Comparison of ENCODE assay signal across 15 cellular contexts in the genomic region with DNA sequence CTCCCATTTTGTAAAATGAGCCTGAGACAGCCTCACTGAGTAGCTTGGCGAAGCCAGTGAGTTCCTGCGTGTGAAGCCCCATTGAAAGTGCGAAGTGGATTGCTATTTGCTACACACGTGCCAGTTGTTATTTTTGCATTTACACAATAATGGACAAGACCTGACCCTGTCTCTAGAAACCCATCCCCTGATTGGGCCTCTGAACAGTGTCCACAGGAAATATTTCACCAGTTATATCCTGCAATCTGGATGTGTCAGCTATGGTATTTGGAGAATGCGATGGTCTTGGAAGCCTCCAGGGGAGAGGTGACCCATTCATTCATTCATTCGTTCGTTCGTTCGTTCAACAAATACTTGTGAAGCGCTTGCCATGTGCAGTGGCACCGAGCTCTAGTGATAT. TPM values are rescaled to one million over a fixed set of nuclear protein-coding genes. Genes with fewer than 3 reads are reported as not detected.
A peak's percentile ranks its signal among the peaks of the same experiment; 100 is the strongest.
DNase-seq lines count a peak whose midpoint lies in the region; ATAC-seq and TF ChIP-seq lines count a peak whose summit lies in the region.
"Had no signal": no experiment of that assay in that cellular context is flagged by ENCODE, and none has a peak within 500 bp of the region (broad histone marks: within the 10 kb centered on the region; RNA-seq: fewer than 3 reads in every experiment).

No MANE protein-coding gene starts in this region.

- ATAC-seq in HCT116: no peak
- ATAC-seq: naive thymus-derived CD8-positive, alpha-beta T cell had no signal

- no peaks in the 10 kb centered on the region for H3K79me2 ChIP-seq in HCT116 (ENCODE audit: insufficient read depth, low read length)

- H3K4me3 ChIP-seq in HCT116 (replicated peaks in 1 of 2; ENCODE audit: low read depth in 1 of 2, low read length in 2 of 2): no peak overlapping the region
- H3K4me3 ChIP-seq in esophagus muscularis mucosa: no peak overlapping the region
- H3K4me3 ChIP-seq: thoracic aorta had no signal

- DNase-seq in ACHN: peak; percentile 91
- DNase-seq in HCT116 (ENCODE audit: low read depth, low spot score): no peak
- DNase-seq in astrocyte of the hippocampus (ENCODE audit: low read depth, low spot score): peak; percentile 79
- peak; percentile 87 for DNase-seq in iris pigment epithelial cell (ENCODE audit: low read depth)
- no peak for DNase-seq in occipital lobe (lab: John Stamatoyannopoulos, UW)
- DNase-seq in esophagus muscularis mucosa (ENCODE audit: extremely low spot score): no peak
- DNase-seq in KG1 (lab: John Stamatoyannopoulos, UW): no peak
- DNase-seq in central memory CD4-positive, alpha-beta T cell: no peak
- DNase-seq: activated CD8-positive, alpha-beta memory T cell treated with anti-CD3 and anti-CD28 coated beads, Interleukin-2, amount 50 U/mL, for 48 hours; activated naive CD4-positive, alpha-beta T cell treated with anti-CD3 and anti-CD28 coated beads, Interleukin-2, amount 10 ng/mL, durations not matched to agents 7 days and 5 days; MV-4-11; naive thymus-derived CD8-positive, alpha-beta T cell; NCI-H2081 treated with DMSO at 0.1 percent for 48 hours; stimulated activated CD8-positive, alpha-beta memory T cell treated with anti-CD3 and anti-CD28 coated beads, Interleukin-4, amount 100 ng/mL, for 48 hours had no signal

- H2AFZ ChIP-seq in HCT116 (ENCODE audit: low read depth, low read length, poor library complexity, severe bottlenecking): no peak overlapping the region

- no peak for TF ChIP-seq EP300 in esophagus muscularis mucosa (IDR thresholded peaks at IDR 0.05)

- POLR2A ChIA-PET in HCT116 (lab: Charles Lee): no interaction called here

- H3K27me3 ChIP-seq in HCT116 (ENCODE audit: insufficient read depth, low read length) (no peaks in the 10 kb centered on the region), esophagus muscularis mucosa (no peaks in the 10 kb centered on the region)

- peak overlapping the region; percentile 54 for H3K4me2 ChIP-seq in HCT116 (ENCODE audit: low read length)

- H3K9ac ChIP-seq in HCT116 (ENCODE audit: low read length): 0 out of 2 replicates have a peak overlapping the region, but pooled peaks have one; percentile 37

- no peaks in the 10 kb centered on the region for H3K9me2 ChIP-seq in HCT116 (ENCODE audit: insufficient read depth)

- H4K20me1 ChIP-seq in HCT116 (ENCODE audit: insufficient read depth): no peaks in the 10 kb centered on the region

- no peak for TF ChIP-seq RAD21 in HCT116 (IDR thresholded peaks at IDR 0.05; ENCODE audit: low read depth)

- intact Hi-C loops in HCT116 (cut with micrococcal nuclease): no loop called here
- intact Hi-C loops in esophagus muscularis mucosa (cut with DNase I): no loop called here

- H3K4me1 ChIP-seq in HCT116 (ENCODE audit: control insufficient read depth in 1 of 2, insufficient read depth in 2 of 2, low read length in 2 of 2): peaks cover 13 to 36% of the 10 kb centered on the region in 2 experiments
- peaks cover 0 to 44% (median 17%) of the 10 kb centered on the region in 4 donors for H3K4me1 ChIP-seq in esophagus muscularis mucosa

- no peak for TF ChIP-seq CTCF in HCT116 (IDR thresholded peaks at IDR 0.05 in 2 of 3, conservative IDR thresholded peaks at IDR 0.05 in 1 of 3; ENCODE audit: borderline replicate concordance in 1 of 3, insufficient read depth in 1 of 3, low read depth in 2 of 3, low read length in 2 of 3)
- no peak for TF ChIP-seq CTCF in esophagus muscularis mucosa (IDR thresholded peaks at IDR 0.05)

- in situ Hi-C loops in ACHN (cut with HindIII; ENCODE audit: low pct_ligation_motif_present, low pct_unique_long_range_greater_than_20kb, low sequenced_read_pairs): no loop called here

- no peak for TF ChIP-seq POLR2A in HCT116 (IDR thresholded peaks at IDR 0.05; ENCODE audit: borderline replicate concordance, extremely low read depth, insufficient read depth, insufficient read length)
- no peak for TF ChIP-seq POLR2A in esophagus muscularis mucosa (IDR thresholded peaks at IDR 0.05; ENCODE audit: low read depth)

- no TSS peak for BruUV-seq in HCT116 (replicated peaks; lab: Mats Ljungman, UMichigan)

- no peaks in the 10 kb centered on the region for H3K36me3 ChIP-seq in HCT116 (ENCODE audit: control insufficient read depth in 1 of 2, insufficient read depth in 2 of 2, low read length in 2 of 2)
- no peaks in the 10 kb centered on the region for H3K36me3 ChIP-seq in esophagus muscularis mucosa
- H3K36me3 ChIP-seq: thoracic aorta had no signal

- WGBS in esophagus muscularis mucosa: 90% methylated on average over 11 of the region's 11 CpGs

- RAD21 ChIA-PET in HCT116 (lab: Charles Lee; ENCODE audit: low non-redundant PET in 1 of 2, low total read pairs in 2 of 2, uncharacterized antibody in 2 of 2, unreplicated experiment in 2 of 2): no interaction called here

- H3K9me3 ChIP-seq in HCT116 (ENCODE audit: control insufficient read depth in 1 of 2, insufficient read depth in 1 of 2, low read depth in 1 of 2, low read length in 2 of 2): no peaks in the 10 kb centered on the region
- no peaks in the 10 kb centered on the region for H3K9me3 ChIP-seq in esophagus muscularis mucosa
- H3K9me3 ChIP-seq: thoracic aorta had no signal

- CTCF ChIA-PET in HCT116 (lab: Charles Lee): interaction anchor here (2.1 kb wide), 1 partner anchor 96 kb away, joined by 5 read pairs; no protein-coding TSS in a partner anchor

- H3K27ac ChIP-seq in HCT116 (ENCODE audit: low read depth, low read length) (no peak overlapping the region), esophagus muscularis mucosa (replicated peaks in 1 of 4) (no peak overlapping the region)
- H3K27ac ChIP-seq: thoracic aorta had no signal

TF ChIP-seq in HCT116, 20 proteins besides CTCF, POLR2A, EP300 and RAD21:
- no peak for TF ChIP-seq ZFX (IDR thresholded peaks at IDR 0.05)
- no peak for TF ChIP-seq YY1 (IDR thresholded peaks at IDR 0.05; ENCODE audit: extremely low read depth, insufficient replicate concordance, low read depth, low read length)
- TF ChIP-seq EZH2phosphoT487 (IDR thresholded peaks at IDR 0.05; ENCODE audit: borderline replicate concordance): no peak
- no peak for TF ChIP-seq POLR2AphosphoS5 (IDR thresholded peaks at IDR 0.05; ENCODE audit: low read depth, low read length)
- TF ChIP-seq CEBPB (IDR thresholded peaks at IDR 0.05; ENCODE audit: low read depth): no peak
- TF ChIP-seq, protein P1, sequence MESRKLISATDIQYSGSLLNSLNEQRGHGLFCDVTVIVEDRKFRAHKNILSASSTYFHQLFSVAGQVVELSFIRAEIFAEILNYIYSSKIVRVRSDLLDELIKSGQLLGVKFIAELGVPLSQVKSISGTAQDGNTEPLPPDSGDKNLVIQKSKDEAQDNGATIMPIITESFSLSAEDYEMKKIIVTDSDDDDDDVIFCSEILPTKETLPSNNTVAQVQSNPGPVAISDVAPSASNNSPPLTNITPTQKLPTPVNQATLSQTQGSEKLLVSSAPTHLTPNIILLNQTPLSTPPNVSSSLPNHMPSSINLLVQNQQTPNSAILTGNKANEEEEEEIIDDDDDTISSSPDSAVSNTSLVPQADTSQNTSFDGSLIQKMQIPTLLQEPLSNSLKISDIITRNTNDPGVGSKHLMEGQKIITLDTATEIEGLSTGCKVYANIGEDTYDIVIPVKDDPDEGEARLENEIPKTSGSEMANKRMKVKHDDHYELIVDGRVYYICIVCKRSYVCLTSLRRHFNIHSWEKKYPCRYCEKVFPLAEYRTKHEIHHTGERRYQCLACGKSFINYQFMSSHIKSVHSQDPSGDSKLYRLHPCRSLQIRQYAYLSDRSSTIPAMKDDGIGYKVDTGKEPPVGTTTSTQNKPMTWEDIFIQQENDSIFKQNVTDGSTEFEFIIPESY (IDR thresholded peaks at IDR 0.05; ENCODE audit: extremely low read depth, insufficient replicate concordance, low read length): no peak

RNA-seq across cellular contexts. Expression of a gene that starts 37.1 kb away (rescaled TPM):
- total RNA-seq in HCT116 (2021; ENCODE audit: unreplicated experiment): 5.9 TPM
- 9.4 and 10.1 TPM in 2 replicates for polyA plus RNA-seq in HCT116 (2012)
- total RNA-seq in occipital lobe: 1.7 TPM
- total RNA-seq in esophagus muscularis mucosa: 1 to 10 TPM; 1.2 to 4.2 (median 2.6) TPM
- total RNA-seq: naive thymus-derived CD8-positive, alpha-beta T cell had no signal
- polyA plus RNA-seq: naive thymus-derived CD8-positive, alpha-beta T cell had no signal

Comparison
In these comparisons a context has a peak if more than half of its experiments do, and no peak if none do; other contexts are left out.
1. DNase-seq: peak in ACHN (single experiment), astrocyte of the hippocampus (single experiment) and iris pigment epithelial cell (single experiment); none in HCT116 (single experiment), occipital lobe (single experiment), esophagus muscularis mucosa (single experiment), KG1 (single experiment) and central memory CD4-positive, alpha-beta T cell (single experiment).